In genomic region chr7:28155964-28156363, GRCh38 we compare ENCODE assay signal across 13 cellular contexts. TPM values are rescaled to one million over a fixed set of nuclear protein-coding genes. Genes with fewer than 3 reads are reported as not detected.
A peak's percentile ranks its signal among the peaks of the same experiment; 100 is the strongest.
DNase-seq lines count a peak whose midpoint lies in the region; ATAC-seq and TF ChIP-seq lines count a peak whose summit lies in the region.
"Had no signal": no experiment of that assay in that cellular context is flagged by ENCODE, and none has a peak within 500 bp of the region (broad histone marks: within the 10 kb centered on the region; RNA-seq: fewer than 3 reads in every experiment).

No MANE protein-coding gene starts in this region.

- H3K4me3 ChIP-seq in Loucy (ENCODE audit: low read length, poor library complexity, severe bottlenecking) (no peak overlapping the region), choroid plexus epithelial cell (ENCODE audit: low read depth, low read length) (no peak overlapping the region)
- H3K4me3 ChIP-seq: esophagus muscularis mucosa, tibial nerve had no signal

- peaks cover 39% of the 10 kb centered on the region for H3K4me1 ChIP-seq in Loucy (ENCODE audit: insufficient read depth, low read length, poor library complexity, severe bottlenecking)

- intact Hi-C loops in CD14-positive monocyte (cut with micrococcal nuclease): loop anchor here in 1 of 2 donors (10.0 kb wide), 2 partner anchors 79 to 529 kb away; no protein-coding TSS in a partner anchor

- no peak overlapping the region for H3K9ac ChIP-seq in Loucy (ENCODE audit: low read depth, low read length, poor library complexity, severe bottlenecking)

- H3K27me3 Mint-ChIP-seq in CD14-positive monocyte (ENCODE audit: low read depth in 3 of 3) (peaks cover 0 to 3% (median 0%) of the 10 kb centered on the region in 3 donors), naive B cell (no peaks in the 10 kb centered on the region)

- H3K36me3 ChIP-seq in Loucy (ENCODE audit: insufficient read depth, low read length): no peaks in the 10 kb centered on the region
- H3K36me3 ChIP-seq: esophagus muscularis mucosa, tibial nerve had no signal

- peaks cover 5% of the 10 kb centered on the region; the same call in 1 of the 2 replicates for H3F3A ChIP-seq in Loucy (ENCODE audit: low read depth)

- DNase-seq in CD14-positive monocyte (ENCODE audit: low spot score) (no peak), choroid plexus epithelial cell (ENCODE audit: low read depth) (peak; percentile 79), naive B cell (no peak), NCI-H510A (lab: John Stamatoyannopoulos, UW) (no peak), C1 segment of cervical spinal cord (lab: John Stamatoyannopoulos, UW) (no peak), GM19240 (ENCODE audit: insufficient read length, low spot score) (no peak), NCI-H187 (lab: John Stamatoyannopoulos, UW) (no peak)
- DNase-seq: activated naive CD4-positive, alpha-beta T cell treated with Interleukin-2 at 50 U/mL for 16 hours; DMS 273 treated with DMSO at 0.1 percent for 48 hours; NCI-H526 had no signal

- H3K27ac Mint-ChIP-seq in CD14-positive monocyte (peak overlapping the region; percentile 88 to 97 (median 95)), naive B cell (peak overlapping the region; percentile 71 to 96 (median 88))

- peaks cover 1% of the 10 kb centered on the region for H4K20me1 ChIP-seq in Loucy (ENCODE audit: insufficient read depth, low read length, poor library complexity, severe bottlenecking)

- H2AFZ ChIP-seq in Loucy (ENCODE audit: low read length): no peak overlapping the region

- ATAC-seq in naive B cell (ENCODE audit: low read depth in 2 of 2): no peak

- H3K4me1 Mint-ChIP-seq in CD14-positive monocyte (peaks cover 67% of the 10 kb centered on the region), naive B cell (peaks cover 77 to 94% (median 88%) of the 10 kb centered on the region in 3 donors)

- no peaks in the 10 kb centered on the region for H3K9me2 ChIP-seq in Loucy (replicated peaks; ENCODE audit: low read depth, low read length)

- peaks cover 10% of the 10 kb centered on the region; the same call in 1 of the 2 replicates for H3K79me2 ChIP-seq in Loucy (ENCODE audit: insufficient read depth, low read length)

- H3K36me3 Mint-ChIP-seq in CD14-positive monocyte (peaks cover 16% of the 10 kb centered on the region in 2 donors), naive B cell (peaks cover 10 to 16% of the 10 kb centered on the region in 2 donors)

- peak overlapping the region; percentile 25 to 63 for H3K4me3 Mint-ChIP-seq in CD14-positive monocyte
- H3K4me3 Mint-ChIP-seq in naive B cell: peak overlapping the region in 6 of 8 donors; percentile 26 to 88 (median 80)

- H3K9me3 ChIP-seq in Loucy (ENCODE audit: insufficient read depth, low read depth, low read length): no peaks in the 10 kb centered on the region
- H3K9me3 ChIP-seq: esophagus muscularis mucosa, tibial nerve had no signal

- H3K27me3 ChIP-seq in Loucy (ENCODE audit: insufficient read depth, low read length, poor library complexity, severe bottlenecking): no peaks in the 10 kb centered on the region
- H3K27me3 ChIP-seq: esophagus muscularis mucosa, tibial nerve had no signal

- peak overlapping the region; percentile 52 for H3K4me2 ChIP-seq in Loucy (ENCODE audit: low read depth, low read length, poor library complexity, severe bottlenecking)

- no peaks in the 10 kb centered on the region for H3K9me3 Mint-ChIP-seq in CD14-positive monocyte
- no peaks in the 10 kb centered on the region for H3K9me3 Mint-ChIP-seq in naive B cell

- TF ChIP-seq CTCF in CD14-positive monocyte (IDR thresholded peaks at IDR 0.05): no peak
- no peak for TF ChIP-seq CTCF in Loucy (conservative IDR thresholded peaks at IDR 0.05; ENCODE audit: low read length)
- TF ChIP-seq CTCF in choroid plexus epithelial cell (conservative IDR thresholded peaks at IDR 0.05; ENCODE audit: low read depth, low read length): no peak

RNA-seq across cellular contexts. Expression of gene JAZF1, which starts 24.6 kb away (rescaled TPM):
- 10 to 100 TPM; 12.1 to 17.2 TPM for polyA plus RNA-seq in CD14-positive monocyte
- polyA plus RNA-seq in naive B cell (ENCODE audit: low read depth in 6 of 6): 10 to 100 TPM; 25.4 to 37.7 (median 28.3) TPM
